Comparison of ENCODE assay signal across 1 cellular context in the genomic region with DNA sequence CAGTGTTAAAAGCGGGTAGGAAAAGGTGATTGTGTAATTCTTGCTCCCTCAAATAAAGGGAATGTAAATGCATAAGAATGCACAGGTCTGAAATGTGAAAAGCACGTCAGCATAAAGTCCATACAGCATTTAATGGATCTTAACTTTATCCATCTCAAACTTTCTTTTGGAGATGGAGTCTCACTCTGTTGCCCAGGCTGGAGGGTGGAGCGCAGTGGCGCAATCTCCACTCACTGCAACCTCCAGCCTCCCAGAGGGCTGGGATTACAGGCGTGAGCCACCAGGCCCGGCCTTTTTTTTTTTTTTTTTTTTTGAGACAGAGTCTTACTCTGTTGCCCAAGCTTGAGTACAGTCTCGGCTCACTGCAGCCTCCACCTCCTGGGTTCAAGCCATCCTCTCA.
A peak's percentile ranks its signal among the peaks of the same experiment; 100 is the strongest.
TF ChIP-seq lines count a peak whose summit lies in the region.

No MANE protein-coding gene starts in this region.

TF ChIP-seq in K562, 482 proteins besides CTCF, POLR2A, EP300 and RAD21 (continued from another document):
- no peak for TF ChIP-seq ZBTB8A (IDR thresholded peaks at IDR 0.05; ENCODE audit: partially characterized antibody)
- no peak for TF ChIP-seq SMAD3 (CRISPR knock-in tag; conservative IDR thresholded peaks at IDR 0.05)
- no peak for TF ChIP-seq MCM3 (IDR thresholded peaks at IDR 0.05)
- no peak for TF ChIP-seq BRF1 (IDR thresholded peaks at IDR 0.05; ENCODE audit: borderline replicate concordance, extremely low read depth, insufficient read length)
- TF ChIP-seq, protein P1, sequence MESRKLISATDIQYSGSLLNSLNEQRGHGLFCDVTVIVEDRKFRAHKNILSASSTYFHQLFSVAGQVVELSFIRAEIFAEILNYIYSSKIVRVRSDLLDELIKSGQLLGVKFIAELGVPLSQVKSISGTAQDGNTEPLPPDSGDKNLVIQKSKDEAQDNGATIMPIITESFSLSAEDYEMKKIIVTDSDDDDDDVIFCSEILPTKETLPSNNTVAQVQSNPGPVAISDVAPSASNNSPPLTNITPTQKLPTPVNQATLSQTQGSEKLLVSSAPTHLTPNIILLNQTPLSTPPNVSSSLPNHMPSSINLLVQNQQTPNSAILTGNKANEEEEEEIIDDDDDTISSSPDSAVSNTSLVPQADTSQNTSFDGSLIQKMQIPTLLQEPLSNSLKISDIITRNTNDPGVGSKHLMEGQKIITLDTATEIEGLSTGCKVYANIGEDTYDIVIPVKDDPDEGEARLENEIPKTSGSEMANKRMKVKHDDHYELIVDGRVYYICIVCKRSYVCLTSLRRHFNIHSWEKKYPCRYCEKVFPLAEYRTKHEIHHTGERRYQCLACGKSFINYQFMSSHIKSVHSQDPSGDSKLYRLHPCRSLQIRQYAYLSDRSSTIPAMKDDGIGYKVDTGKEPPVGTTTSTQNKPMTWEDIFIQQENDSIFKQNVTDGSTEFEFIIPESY (CRISPR knock-in tag; IDR thresholded peaks at IDR 0.05), result peak; percentile 93
- TF ChIP-seq PCBP2 (IDR thresholded peaks at IDR 0.05; ENCODE audit: low read depth, low read length, poor library complexity, severe bottlenecking), result no peak
- no peak for TF ChIP-seq MXI1 (IDR thresholded peaks at IDR 0.05; ENCODE audit: low read depth, low read length)
- TF ChIP-seq TAF15 (IDR thresholded peaks at IDR 0.05; ENCODE audit: low read depth, low read length), result no peak
